Comparison of ENCODE assay signal across 8 cellular contexts in the genomic region with DNA sequence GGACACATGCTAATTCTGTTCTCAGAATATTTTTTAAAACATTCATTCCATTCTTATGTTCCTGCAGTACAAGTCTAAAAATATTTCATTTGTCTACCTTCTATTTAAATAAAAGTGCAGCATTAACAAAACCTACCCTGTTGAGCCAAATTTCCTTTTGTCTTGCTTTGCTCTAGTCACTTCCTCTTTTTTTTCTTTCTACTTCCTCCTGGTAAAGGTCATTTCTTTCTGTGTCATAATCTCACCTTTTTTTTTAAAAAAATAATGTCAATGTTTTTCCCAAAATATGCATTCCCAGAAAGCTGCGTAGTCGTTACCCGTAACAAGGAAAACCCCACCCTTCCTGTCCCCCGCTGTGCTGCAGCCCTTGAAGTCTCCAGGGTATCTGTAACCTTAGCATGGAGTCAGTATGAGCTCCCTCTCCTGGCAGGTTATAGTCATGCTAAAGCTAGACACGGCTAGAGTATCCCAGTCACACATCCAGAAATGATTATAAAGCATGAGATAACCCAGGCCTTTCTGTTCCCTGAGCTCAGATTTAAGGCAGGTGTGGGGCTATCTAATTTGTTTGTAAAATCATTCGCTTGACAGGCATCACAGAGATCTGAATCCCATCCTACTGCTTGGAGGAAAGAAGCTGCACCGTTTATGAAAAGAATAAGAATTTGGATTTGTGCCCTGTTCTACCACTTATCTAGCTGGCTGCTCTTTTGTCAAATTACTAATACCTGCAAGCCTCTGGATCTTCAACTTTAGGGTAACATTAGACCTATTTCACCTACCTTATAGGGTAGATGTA. TPM values are rescaled to one million over a fixed set of nuclear protein-coding genes. Genes with fewer than 3 reads are reported as not detected.
DNase-seq lines count a peak whose midpoint lies in the region; ATAC-seq, FAIRE-seq and TF ChIP-seq lines count a peak whose summit lies in the region.

No MANE protein-coding gene starts in this region.

- H3K9ac ChIP-seq in BLaER1: no peak overlapping the region
- H3K9ac ChIP-seq in HepG2 (ENCODE audit: insufficient read depth, low read depth, low read length): no peak overlapping the region

- intact Hi-C loops in dendritic cell treated with granulocyte-macrophage colony-stimulating factor and Interleukin-4, amounts not matched to agents 40 ng/mL and 50 ng/mL, for 4 days (cut with micrococcal nuclease): loop anchor here (5.0 kb wide), 1 partner anchor 51 kb away; no protein-coding TSS in a partner anchor
- intact Hi-C loops in HepG2 (cut with micrococcal nuclease; ENCODE audit: unreplicated experiment): loop anchor here (1.0 to 2.0 kb wide), 4 partner anchors 125 to 338 kb away; a partner anchor contains a TSS

- peak; percentile 65; the same call in 1 of the 2 replicates for TF ChIP-seq RAD21 in HepG2 (CRISPR knock-in tag; IDR thresholded peaks at IDR 0.05)

- DNase-seq in NCI-H2227 (lab: John Stamatoyannopoulos, UW; ENCODE audit: unreplicated experiment) (peak; percentile 77), HepG2 (ENCODE audit: low spot score) (peak; percentile 76)
- DNase-seq in activated CD4-positive, CD25-positive, alpha-beta regulatory T cell treated with anti-CD3 and anti-CD28 coated beads, Interleukin-2, amount 50 U/mL, for 16 hours (ENCODE audit: low read depth, low spot score): peak; percentile 44
- DNase-seq in stimulated activated CD4-positive, alpha-beta T cell treated with anti-CD3 and anti-CD28 coated beads, TNF-alpha, amount 100 ng/mL, for 1 hour (ENCODE audit: low read depth in 3 of 3, low spot score in 1 of 3): peak in 2 of 3 donors; percentile 11 to 24

- peak; percentile 85 for TF ChIP-seq CTCF in HepG2 (CRISPR knock-in tag; IDR thresholded peaks at IDR 0.05)

- no TSS peak for BruUV-seq in HepG2 (replicated peaks; lab: Mats Ljungman, UMichigan)

- H3K4me3 Mint-ChIP-seq in dendritic cell treated with granulocyte-macrophage colony-stimulating factor and Interleukin-4, amounts not matched to agents 40 ng/mL and 50 ng/mL, for 4 days: no peak overlapping the region

- H3K36me3 ChIP-seq in BLaER1 (no peaks in the 10 kb centered on the region), HepG2 (replicated peaks in 1 of 2; ENCODE audit: control insufficient read depth in 1 of 2, insufficient read depth in 2 of 2, low read length in 2 of 2) (no peaks in the 10 kb centered on the region)

- H3K36me3 Mint-ChIP-seq in dendritic cell treated with granulocyte-macrophage colony-stimulating factor and Interleukin-4, amounts not matched to agents 40 ng/mL and 50 ng/mL, for 4 days (ENCODE audit: low read depth): no peaks in the 10 kb centered on the region

- H3K4me3 ChIP-seq in BLaER1 (peak overlapping the region; percentile 57), HepG2 (replicated peaks in 1 of 3; ENCODE audit: insufficient read depth in 1 of 3, low read depth in 2 of 3, low read length in 3 of 3) (peak overlapping the region in 2 of 3 experiments; percentile 21; a peak in 2 of 6 replicates)

- FAIRE-seq in HepG2 (lab: Jason Lieb, UNC): peak; percentile 81

- H4K20me1 ChIP-seq in BLaER1 (no peaks in the 10 kb centered on the region), HepG2 (ENCODE audit: insufficient read depth, low read length) (no peaks in the 10 kb centered on the region)

- peaks cover 13% of the 10 kb centered on the region for H3K4me1 ChIP-seq in BLaER1
- H3K4me1 ChIP-seq in HepG2 (ENCODE audit: insufficient read depth, low read length): peaks cover 9% of the 10 kb centered on the region; the same call in 1 of the 2 replicates

- no peak for TF ChIP-seq EP300 in HepG2 (IDR thresholded peaks at IDR 0.05; ENCODE audit: low read depth in 2 of 2, low read length in 2 of 2)
- no peak for TF ChIP-seq EP300 in HepG2 (CRISPR knock-in tag; IDR thresholded peaks at IDR 0.05; ENCODE audit: borderline replicate concordance)

- H3K4me2 ChIP-seq in BLaER1 (peak overlapping the region; percentile 55), HepG2 (ENCODE audit: low read depth, low read length) (peak overlapping the region; percentile 62)

- no peaks in the 10 kb centered on the region for H3K79me2 ChIP-seq in HepG2 (ENCODE audit: insufficient read depth, low read length)

- 7% methylated on average over 7 of the region's 7 CpGs for WGBS in HepG2 (ENCODE audit: low lambda C conversion rate)

- peak overlapping the region; percentile 67 for H2AFZ ChIP-seq in HepG2 (ENCODE audit: low read length)

- in situ Hi-C loops in HepG2 (cut with HindIII; ENCODE audit: extremely low pct_ligation_motif_present, low pct_unique_long_range_greater_than_20kb): no loop called here

- POLR2A ChIA-PET in HepG2 (lab: Yijun Ruan, JAX): interaction anchor here (0.9 to 1.5 kb wide), 5 partner anchors 18 to 339 kb away, joined by 3 to 7 read pairs (median 4); a partner anchor contains a TSS

- H3K27ac Mint-ChIP-seq in dendritic cell treated with granulocyte-macrophage colony-stimulating factor and Interleukin-4, amounts not matched to agents 40 ng/mL and 50 ng/mL, for 4 days: peak overlapping the region; percentile 77

- TF ChIP-seq POLR2A in GM19099 (IDR thresholded peaks at IDR 0.05; ENCODE audit: extremely low read depth, insufficient read length, low read depth) (peak; percentile 22), HepG2 (IDR thresholded peaks at IDR 0.05; ENCODE audit: insufficient read depth in 1 of 2, low read depth in 2 of 2, low read length in 2 of 2) (no peak)

- H3K9me3 ChIP-seq in BLaER1 (no peaks in the 10 kb centered on the region), HepG2 (ENCODE audit: low read length) (no peaks in the 10 kb centered on the region)

- no peaks in the 10 kb centered on the region for H3K27me3 Mint-ChIP-seq in dendritic cell treated with granulocyte-macrophage colony-stimulating factor and Interleukin-4, amounts not matched to agents 40 ng/mL and 50 ng/mL, for 4 days

- no peaks in the 10 kb centered on the region for H3K9me3 Mint-ChIP-seq in dendritic cell treated with granulocyte-macrophage colony-stimulating factor and Interleukin-4, amounts not matched to agents 40 ng/mL and 50 ng/mL, for 4 days

- H3K27me3 ChIP-seq in BLaER1 (no peaks in the 10 kb centered on the region), HepG2 (ENCODE audit: control insufficient read depth in 1 of 2, insufficient read depth in 2 of 2, low read length in 2 of 2) (no peaks in the 10 kb centered on the region)

- CTCF ChIA-PET in HepG2 (lab: Yijun Ruan, JAX; ENCODE audit: low intra/inter-chr PET ratio, low total read pairs): interaction anchor here (1.6 to 2.7 kb wide), 3 partner anchors 25 to 339 kb away, joined by 8 to 27 read pairs (median 15); a partner anchor contains a TSS

- peak overlapping the region; percentile 42 for H3K27ac ChIP-seq in BLaER1
- no peak overlapping the region for H3K27ac ChIP-seq in HepG2 (ENCODE audit: extremely low read length, insufficient read depth, low read length)

- H3K4me1 Mint-ChIP-seq in dendritic cell treated with granulocyte-macrophage colony-stimulating factor and Interleukin-4, amounts not matched to agents 40 ng/mL and 50 ng/mL, for 4 days (ENCODE audit: low read depth): peaks cover 73% of the 10 kb centered on the region

- ATAC-seq in HG03342 (IDR thresholded peaks at IDR 0.05; ENCODE audit: unreplicated experiment) (peak; percentile 94), HepG2 (peak; percentile 100)

TF ChIP-seq in HepG2, 621 proteins besides CTCF, POLR2A, EP300 and RAD21 (continues in another document):
- TF ChIP-seq, protein P1, sequence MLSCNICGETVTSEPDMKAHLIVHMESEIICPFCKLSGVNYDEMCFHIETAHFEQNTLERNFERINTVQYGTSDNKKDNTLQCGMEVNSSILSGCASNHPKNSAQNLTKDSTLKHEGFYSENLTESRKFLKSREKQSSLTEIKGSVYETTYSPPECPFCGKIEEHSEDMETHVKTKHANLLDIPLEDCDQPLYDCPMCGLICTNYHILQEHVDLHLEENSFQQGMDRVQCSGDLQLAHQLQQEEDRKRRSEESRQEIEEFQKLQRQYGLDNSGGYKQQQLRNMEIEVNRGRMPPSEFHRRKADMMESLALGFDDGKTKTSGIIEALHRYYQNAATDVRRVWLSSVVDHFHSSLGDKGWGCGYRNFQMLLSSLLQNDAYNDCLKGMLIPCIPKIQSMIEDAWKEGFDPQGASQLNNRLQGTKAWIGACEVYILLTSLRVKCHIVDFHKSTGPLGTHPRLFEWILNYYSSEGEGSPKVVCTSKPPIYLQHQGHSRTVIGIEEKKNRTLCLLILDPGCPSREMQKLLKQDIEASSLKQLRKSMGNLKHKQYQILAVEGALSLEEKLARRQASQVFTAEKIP (CRISPR knock-in tag; IDR thresholded peaks at IDR 0.05; ENCODE audit: borderline replicate concordance): no peak
- no peak for TF ChIP-seq JUND (CRISPR knock-in tag; IDR thresholded peaks at IDR 0.05)

RNA-seq across cellular contexts. Expression of a gene that starts 51.1 kb away (rescaled TPM):
- 28.4 and 39.7 TPM in 2 replicates for total RNA-seq in HepG2 (2016; rRNA removed; fragmentation: Illumina TruSeq; extraction: Trizol)
- total RNA-seq in HepG2 (2016; cell fraction: cytosol; rRNA removed; fragmentation: Illumina TruSeq; extraction: Trizol; ENCODE audit: low read depth): 9.2 and 9.8 TPM in 2 replicates
- total RNA-seq in HepG2 (2016; cell fraction: insoluble cytoplasmic fraction; rRNA removed; fragmentation: Illumina TruSeq; extraction: Trizol): 30.2 and 38.4 TPM in 2 replicates
- 9.8 and 12.4 TPM in 2 replicates for total RNA-seq in HepG2 (2016; cell fraction: membrane; rRNA removed; fragmentation: Illumina TruSeq; extraction: Trizol)
- 43.4 and 44.1 TPM in 2 replicates for total RNA-seq in HepG2 (2016; cell fraction: nucleus; rRNA removed; fragmentation: Illumina TruSeq; extraction: Trizol)
- 8.9 and 11.0 TPM in 2 replicates for polyA plus RNA-seq in HepG2 (2011; rRNA removed)
- polyA plus RNA-seq in HepG2 (2011; cell fraction: cytosol; rRNA removed): 3.7 and 4.4 TPM in 2 replicates
- polyA plus RNA-seq in HepG2 (2011; cell fraction: nucleus; rRNA removed): 10.7 and 10.8 TPM in 2 replicates
- polyA plus RNA-seq in HepG2 (2012): 11.9 and 16.4 TPM in 2 replicates
- polyA plus RNA-seq in HepG2 (2016; cell fraction: cytosol; fragmentation: Illumina TruSeq; extraction: Trizol; ENCODE audit: low read depth): 2.1 and 2.5 TPM in 2 replicates
- 28.4 and 29.1 TPM in 2 replicates for polyA plus RNA-seq in HepG2 (2016; cell fraction: insoluble cytoplasmic fraction; fragmentation: Illumina TruSeq; extraction: Trizol; ENCODE audit: low read depth)
- 3.5 and 4.2 TPM in 2 replicates for polyA plus RNA-seq in HepG2 (2016; cell fraction: membrane; fragmentation: Illumina TruSeq; extraction: Trizol; ENCODE audit: low read depth)
- 38.4 and 40.2 TPM in 2 replicates for polyA plus RNA-seq in HepG2 (2016; cell fraction: nucleus; fragmentation: Illumina TruSeq; extraction: Trizol; ENCODE audit: insufficient read depth, low read depth)
- polyA minus RNA-seq in HepG2 (2011; rRNA and poly(A)+ RNA removed; ENCODE audit: low replicate concordance): 4.5 and 20.2 TPM in 2 replicates
- polyA minus RNA-seq in HepG2 (2011; cell fraction: cytosol; rRNA and poly(A)+ RNA removed): 4.9 and 5.7 TPM in 2 replicates
- 48.0 and 61.4 TPM in 2 replicates for polyA minus RNA-seq in HepG2 (2011; cell fraction: nucleus; rRNA and poly(A)+ RNA removed)

Comparison
In these comparisons a context has a peak if more than half of its experiments do, and no peak if none do; other contexts are left out.
1. DNase-seq: peak in every context shown above with its lines; median percentile 77 in NCI-H2227; 76 in HepG2; 44 in activated CD4-positive, CD25-positive, alpha-beta regulatory T cell treated with anti-CD3 and anti-CD28 coated beads, Interleukin-2, amount 50 U/mL, for 16 hours; 18 in stimulated activated CD4-positive, alpha-beta T cell treated with anti-CD3 and anti-CD28 coated beads, TNF-alpha, amount 100 ng/mL, for 1 hour.